Comparison of ENCODE assay signal across 10 cellular contexts in genomic region chr7:135775915-135776314, GRCh38. TPM values are rescaled to one million over a fixed set of nuclear protein-coding genes. Genes with fewer than 3 reads are reported as not detected.
"Had no signal": no experiment of that assay in that cellular context is flagged by ENCODE, and none has a peak within 500 bp of the region (broad histone marks: within the 10 kb centered on the region; RNA-seq: fewer than 3 reads in every experiment).

No MANE protein-coding gene starts in this region.

RNA-seq across cellular contexts. Expression of gene FAM180A, which starts 27.3 kb away (rescaled TPM):
- total RNA-seq: activated CD4-positive, alpha-beta memory T cell treated with anti-CD3 and anti-CD28 coated beads, Interleukin-2, amount 10 ng/mL, durations not matched to agents 7 days and 5 days; activated CD4-positive, alpha-beta T cell treated with anti-CD3 and anti-CD28 coated beads for 36 hours; activated CD4-positive, alpha-beta T cell treated with anti-CD3 and anti-CD28 coated beads, Interleukin-2, amount 10 ng/mL, durations not matched to agents 7 days and 5 days; activated CD8-positive, alpha-beta memory T cell treated with anti-CD3 and anti-CD28 coated beads, Interleukin-2, amount 10 ng/mL, durations not matched to agents 7 days and 5 days; activated CD8-positive, alpha-beta T cell treated with anti-CD3 and anti-CD28 coated beads, Interleukin-2, amount 10 ng/mL, durations not matched to agents 7 days and 5 days; activated naive CD8-positive, alpha-beta T cell treated with anti-CD3 and anti-CD28 coated beads, Interleukin-2, amount 10 ng/mL, durations not matched to agents 7 days and 5 days; activated T-helper 2 cell treated with anti-CD3 and anti-CD28 coated beads, Interferon-gamma antibody, Interleukin-2, Interleukin-4, amounts not matched to agents 10 μg/mL and 5 μg/mL and 100 μg/mL, durations not matched to agents 14 hours and 24 hours and 36 hours; cardiac muscle cell; WTC11 had no signal
- polyA plus RNA-seq: cardiac muscle cell had no signal

RNA-seq across cellular contexts. Expression of gene SLC13A4, which starts 47.9 kb away (rescaled TPM):
- total RNA-seq: activated CD4-positive, alpha-beta memory T cell treated with anti-CD3 and anti-CD28 coated beads, Interleukin-2, amount 10 ng/mL, durations not matched to agents 7 days and 5 days; activated CD4-positive, alpha-beta T cell treated with anti-CD3 and anti-CD28 coated beads for 36 hours; activated CD4-positive, alpha-beta T cell treated with anti-CD3 and anti-CD28 coated beads, Interleukin-2, amount 10 ng/mL, durations not matched to agents 7 days and 5 days; activated CD8-positive, alpha-beta memory T cell treated with anti-CD3 and anti-CD28 coated beads, Interleukin-2, amount 10 ng/mL, durations not matched to agents 7 days and 5 days; activated CD8-positive, alpha-beta T cell treated with anti-CD3 and anti-CD28 coated beads, Interleukin-2, amount 10 ng/mL, durations not matched to agents 7 days and 5 days; activated naive CD8-positive, alpha-beta T cell treated with anti-CD3 and anti-CD28 coated beads, Interleukin-2, amount 10 ng/mL, durations not matched to agents 7 days and 5 days; activated T-helper 2 cell treated with anti-CD3 and anti-CD28 coated beads, Interferon-gamma antibody, Interleukin-2, Interleukin-4, amounts not matched to agents 10 μg/mL and 5 μg/mL and 100 μg/mL, durations not matched to agents 14 hours and 24 hours and 36 hours; chondrocyte had no signal
